Comparison of ENCODE assay signal across 8 cellular contexts in genomic region chr19:1941146-1942077, GRCh38. TPM values are rescaled to one million over a fixed set of nuclear protein-coding genes. Genes with fewer than 3 reads are reported as not detected.
DNase-seq lines count a peak whose midpoint lies in the region; ATAC-seq and TF ChIP-seq lines count a peak whose summit lies in the region.

TSS of gene CSNK1G2 (plus strand) at chr19:1941172. CDS start at chr19:1969773, 28,601 bp downstream.

- no peaks in the 10 kb centered on the region for H3K36me3 Mint-ChIP-seq in glutamatergic neuron (ENCODE audit: unreplicated experiment)

- H3K27ac ChIP-seq in prostate gland, result peak within 1 kb of the TSS; percentile 87 to 97

- H3K27ac Mint-ChIP-seq in glutamatergic neuron (ENCODE audit: unreplicated experiment), result peak within 1 kb of the TSS; percentile 97

- peak within 1 kb of the TSS; percentile 65 to 86 for H3K4me3 ChIP-seq in prostate gland

- intact Hi-C loops in prostate gland (cut with DNase I), result no loop called here

- H3K27me3 ChIP-seq in prostate gland (replicated peaks; ENCODE audit: insufficient read depth), result no peaks in the 10 kb centered on the region

- peaks cover 16% of the 10 kb centered on the region for H3K9me3 Mint-ChIP-seq in glutamatergic neuron (ENCODE audit: unreplicated experiment)

- H3K4me3 Mint-ChIP-seq in glutamatergic neuron (ENCODE audit: unreplicated experiment), result peak within 1 kb of the TSS; percentile 94

- no peak for TF ChIP-seq POLR2A in prostate gland (IDR thresholded peaks at IDR 0.05)

- H3K36me3 ChIP-seq in prostate gland, result no peaks in the 10 kb centered on the region

- ATAC-seq in HG03066 (IDR thresholded peaks at IDR 0.05; ENCODE audit: low read depth, unreplicated experiment) (peak; percentile 52), GM21717 (IDR thresholded peaks at IDR 0.05; ENCODE audit: unreplicated experiment) (no peak)

- DNase-seq in GM10266 (ENCODE audit: extremely low spot score), result peak; percentile 56
- DNase-seq in activated CD8-positive, alpha-beta memory T cell treated with anti-CD3 and anti-CD28 coated beads, Interleukin-2, amount 50 U/mL, for 4 hours, result peak; percentile 39
- no peak for DNase-seq in glutamatergic neuron
- no peak for DNase-seq in prostate gland (ENCODE audit: low spot score)
- DNase-seq in medulla oblongata (ENCODE audit: extremely low spot score), result no peak
- no peak for DNase-seq in GM19240 (ENCODE audit: insufficient read length, low spot score)

- peaks cover 13% of the 10 kb centered on the region for H3K4me1 Mint-ChIP-seq in glutamatergic neuron (ENCODE audit: low read depth, unreplicated experiment)

- peaks cover 16% of the 10 kb centered on the region for H3K27me3 Mint-ChIP-seq in glutamatergic neuron (ENCODE audit: unreplicated experiment)

- peak; percentile 65 for TF ChIP-seq CTCF in GM10266 (IDR thresholded peaks at IDR 0.05; ENCODE audit: control insufficient read depth, insufficient read depth, low read depth, missing control alignments)
- no peak for TF ChIP-seq CTCF in glutamatergic neuron (IDR thresholded peaks at IDR 0.05; ENCODE audit: partially characterized antibody, unreplicated experiment)
- no peak for TF ChIP-seq CTCF in prostate gland (IDR thresholded peaks at IDR 0.05)

- no peaks in the 10 kb centered on the region for H3K9me3 ChIP-seq in prostate gland

- under 1% methylated on average over 56 of the region's 97 CpGs for WGBS in prostate gland

- peaks cover 13% of the 10 kb centered on the region for H3K4me1 ChIP-seq in prostate gland (replicated peaks)

RNA-seq across cellular contexts. Expression of gene CSNK1G2, which starts in this region (rescaled TPM):
- total RNA-seq in glutamatergic neuron (ENCODE audit: unreplicated experiment) (104 TPM), prostate gland (100 to 1,000 TPM in 1 of 2 donors, 10 to 100 TPM in 1; 56.5 to 107 TPM)

Comparison
In these comparisons a context has a peak if more than half of its experiments do, and no peak if none do; other contexts are left out.
1. DNase-seq: peak in GM10266 (single experiment) and activated CD8-positive, alpha-beta memory T cell treated with anti-CD3 and anti-CD28 coated beads, Interleukin-2, amount 50 U/mL, for 4 hours (single experiment); none in glutamatergic neuron (single experiment), prostate gland (single experiment), medulla oblongata (single experiment) and GM19240 (single experiment).